Comparison of ENCODE assay signal across 13 cellular contexts in genomic region chr1:85495556-85495955, GRCh38. TPM values are rescaled to one million over a fixed set of nuclear protein-coding genes. Genes with fewer than 3 reads are reported as not detected.
DNase-seq lines count a peak whose midpoint lies in the region; ATAC-seq, FAIRE-seq and TF ChIP-seq lines count a peak whose summit lies in the region.
"Had no signal": no experiment of that assay in that cellular context is flagged by ENCODE, and none has a peak within 500 bp of the region (broad histone marks: within the 10 kb centered on the region; RNA-seq: fewer than 3 reads in every experiment).

No MANE protein-coding gene starts in this region.

- peak; percentile 4 to 41 for DNase-seq in A549 (ENCODE audit: low read depth in 1 of 2, low spot score in 1 of 2)
- peak; percentile 86 for DNase-seq in HT1080 (ENCODE audit: low read depth)
- peak; percentile 57 for DNase-seq in T1000 (lab: John Stamatoyannopoulos, UW)
- peak; percentile 94 for DNase-seq in kidney tubule cell (ENCODE audit: low spot score)
- no peak for DNase-seq in C1 segment of cervical spinal cord (lab: John Stamatoyannopoulos, UW)
- no peak for DNase-seq in epidermal melanocyte (ENCODE audit: insufficient read length, low spot score)
- no peak for DNase-seq in OCI-M1 (lab: John Stamatoyannopoulos, UW)
- DNase-seq: activated effector memory CD4-positive, alpha-beta T cell treated with Interleukin-2 at 50 U/mL for 16 hours; effector CD8-positive, alpha-beta T cell; stimulated activated naive B cell treated with anti-CD40 and anti-IgM and Interleukin-4, amounts not matched to agents 10 μg/mL and 1 μg/mL and 100 μg/mL, for 72 hours had no signal

- no peak overlapping the region for H3K4me3 ChIP-seq in A549
- H3K4me3 ChIP-seq: sigmoid colon had no signal

- TF ChIP-seq EP300 in A549 (IDR thresholded peaks at IDR 0.05) = no peak

- no peaks in the 10 kb centered on the region for H3K9me3 ChIP-seq in A549
- H3K9me3 ChIP-seq: sigmoid colon had no signal

- H3K27ac ChIP-seq in A549 = peak overlapping the region; percentile 19 to 20; a peak in 4 of 6 replicates

- TF ChIP-seq CTCF in A549 (IDR thresholded peaks at IDR 0.05) = no peak

- no peak for TF ChIP-seq POLR2A in A549 (IDR thresholded peaks at IDR 0.05; ENCODE audit: low read length)

- peaks cover 21% of the 10 kb centered on the region for H3K4me1 ChIP-seq in A549

- WGBS in A549 (ENCODE audit: missing lambda C conversion rate) = 43% methylated on average over 6 of the region's 6 CpGs

- TF ChIP-seq RAD21 in A549 (conservative IDR thresholded peaks at IDR 0.05 in 1 of 2, IDR thresholded peaks at IDR 0.05 in 1 of 2) = no peak

- POLR2A ChIA-PET in A549 (lab: Yijun Ruan, JAX) = interaction anchor here (1.0 to 1.1 kb wide), 2 partner anchors 31 to 86 kb away, joined by 3 to 4 read pairs; partner anchors contain the start of gene DDAH1

- peak overlapping the region; percentile 64 for H3K4me2 ChIP-seq in A549

- FAIRE-seq in A549 (lab: Jason Lieb, UNC) = no peak
- FAIRE-seq: GM12892 had no signal

- ATAC-seq in A549 = peak in 1 of 2 experiments; percentile 71; a peak in 3 of 6 replicates
- ATAC-seq in HG03521 (IDR thresholded peaks at IDR 0.05; ENCODE audit: unreplicated experiment) = no peak
- ATAC-seq: stimulated activated naive B cell treated with anti-CD40 and anti-IgM and Interleukin-4, amounts not matched to agents 10 μg/mL and 1 μg/mL and 100 μg/mL, for 72 hours had no signal

- CTCF ChIA-PET in A549 (lab: Yijun Ruan, JAX) = interaction anchor here (1.8 kb wide), 1 partner anchor 188 kb away, joined by 6 read pairs; no protein-coding TSS in a partner anchor

TF ChIP-seq in A549, 52 proteins besides CTCF, POLR2A, EP300 and RAD21:
- TF ChIP-seq FOSB (CRISPR knock-in tag; IDR thresholded peaks at IDR 0.05) = no peak
- no peak for TF ChIP-seq ESRRA (IDR thresholded peaks at IDR 0.05; ENCODE audit: borderline replicate concordance, low read length)
- TF ChIP-seq SREBF2 (IDR thresholded peaks at IDR 0.05) = no peak
- no peak for TF ChIP-seq HDAC2 (IDR thresholded peaks at IDR 0.05)

RNA-seq across cellular contexts. Expression of gene DDAH1, which starts 30.6 kb away (rescaled TPM):
- 12.6 and 12.9 TPM in 2 replicates for polyA plus RNA-seq in A549 (2011; rRNA removed)
- 2.9 and 3.5 TPM in 2 replicates for polyA plus RNA-seq in A549 (2012; cell fraction: cytosol; rRNA removed)
- 1.3 and 1.8 TPM in 2 replicates for polyA plus RNA-seq in A549 (2012; cell fraction: nucleus; rRNA removed)
- polyA plus RNA-seq in A549 (2017; fragmentation: RNase III; extraction: RNeasy Plus Mini Kit Qiagen cat#74134 plus additional on column Dnase treatment) = 5.7 to 6.6 TPM (median 6.1 TPM) in 3 replicates
- 5.9 and 6.8 TPM in 2 replicates for polyA minus RNA-seq in A549 (2011; rRNA and poly(A)+ RNA removed)
- 74.2 and 94.2 TPM in 2 replicates for total RNA-seq in HT1080 (2014; rRNA removed; shearing (Covaris generic))
- polyA plus RNA-seq in HT1080 (2015; cell fraction: cytosol; rRNA removed) = 85.7 and 102 TPM in 2 replicates
- 39.9 and 40.7 TPM in 2 replicates for polyA plus RNA-seq in HT1080 (2015; cell fraction: nucleus; rRNA removed)

Comparison
In these comparisons a context has a peak if more than half of its experiments do, and no peak if none do; other contexts are left out.
1. DNase-seq: peak in A549 (2 of 2), HT1080 (single experiment), T1000 (single experiment) and kidney tubule cell (single experiment); none in C1 segment of cervical spinal cord (0 of 14), epidermal melanocyte (single experiment) and OCI-M1 (single experiment).